Comparison of ENCODE assay signal across 13 cellular contexts in genomic region chr9:116101516-116101915, GRCh38. TPM values are rescaled to one million over a fixed set of nuclear protein-coding genes. Genes with fewer than 3 reads are reported as not detected.
DNase-seq lines count a peak whose midpoint lies in the region; ATAC-seq and TF ChIP-seq lines count a peak whose summit lies in the region.
"Had no signal": no experiment of that assay in that cellular context is flagged by ENCODE, and none has a peak within 500 bp of the region (broad histone marks: within the 10 kb centered on the region; RNA-seq: fewer than 3 reads in every experiment).

No MANE protein-coding gene starts in this region.

- intact Hi-C loops in Right ventricle myocardium inferior (cut with DNase I) = no loop called here
- intact Hi-C loops in left ventricle myocardium inferior (cut with micrococcal nuclease) = no loop called here
- intact Hi-C loops in body of pancreas (cut with DNase I) = no loop called here
- intact Hi-C loops in aorta (cut with DNase I) = no loop called here

- ATAC-seq in Right ventricle myocardium inferior = peak; percentile 65
- peak; percentile 27 for ATAC-seq in body of pancreas
- peak; percentile 68 for ATAC-seq in gastroesophageal sphincter
- peak; percentile 52 for ATAC-seq in aorta (ENCODE audit: low FRiP score)

- WGBS in body of pancreas, 2 donors = 15 to 35% methylated on average over 1 of the region's 1 CpG
- WGBS in gastroesophageal sphincter (ENCODE audit: low coverage in 1 of 2), 2 donors = 6 to 17% methylated on average over 1 of the region's 1 CpG
- WGBS in aorta, 2 donors = 44 to 69% methylated on average over 1 of the region's 1 CpG

- TF ChIP-seq CTCF in left ventricle myocardium inferior (IDR thresholded peaks at IDR 0.05; ENCODE audit: borderline replicate concordance) (no peak), body of pancreas (IDR thresholded peaks at IDR 0.05) (no peak), gastroesophageal sphincter (IDR thresholded peaks at IDR 0.05) (no peak)

- H3K4me1 ChIP-seq in left ventricle myocardium inferior = no peaks in the 10 kb centered on the region
- H3K4me1 ChIP-seq in body of pancreas = no peaks in the 10 kb centered on the region
- H3K4me1 ChIP-seq in gastroesophageal sphincter = no peaks in the 10 kb centered on the region
- no peaks in the 10 kb centered on the region for H3K4me1 ChIP-seq in aorta (ENCODE audit: control insufficient read depth in 1 of 2, insufficient read depth in 2 of 2, low read length in 2 of 2)

- DNase-seq in Right ventricle myocardium inferior (ENCODE audit: missing footprints) (no peak), left ventricle myocardium inferior (no peak), body of pancreas (no peak), aorta (no peak), dermis blood vessel endothelial cell (no peak)
- DNase-seq in activated effector memory CD4-positive, alpha-beta T cell treated with Interleukin-2 at 50 U/mL for 16 hours = no peak
- DNase-seq in activated CD4-positive, alpha-beta T cell treated with anti-CD3 and anti-CD28 coated beads, Interleukin-2, amount 50 U/mL, for 4 hours = no peak
- DNase-seq: activated effector memory CD4-positive, alpha-beta T cell treated with anti-CD3 and anti-CD28 coated beads, Interleukin-2, amount 50 U/mL, for 16 hours; NCI-H187; pancreas; WERI-Rb-1 had no signal

- no peak for TF ChIP-seq EP300 in gastroesophageal sphincter (IDR thresholded peaks at IDR 0.05)

- H3K9me3 ChIP-seq in left ventricle myocardium inferior (replicated peaks) (no peaks in the 10 kb centered on the region), body of pancreas (no peaks in the 10 kb centered on the region), gastroesophageal sphincter (no peaks in the 10 kb centered on the region), aorta (ENCODE audit: control insufficient read depth, low read length) (no peaks in the 10 kb centered on the region)
- H3K9me3 ChIP-seq: pancreas had no signal

- H3K27me3 ChIP-seq in left ventricle myocardium inferior (ENCODE audit: low read depth) = no peaks in the 10 kb centered on the region
- no peaks in the 10 kb centered on the region for H3K27me3 ChIP-seq in body of pancreas
- no peaks in the 10 kb centered on the region for H3K27me3 ChIP-seq in gastroesophageal sphincter
- H3K27me3 ChIP-seq in aorta (ENCODE audit: control insufficient read depth in 1 of 2, insufficient read depth in 2 of 2, low read length in 1 of 2) = no peaks in the 10 kb centered on the region

- TF ChIP-seq POLR2A in body of pancreas (IDR thresholded peaks at IDR 0.05) (no peak), gastroesophageal sphincter (IDR thresholded peaks at IDR 0.05) (no peak)

- H3K36me3 ChIP-seq in left ventricle myocardium inferior = no peaks in the 10 kb centered on the region
- H3K36me3 ChIP-seq in body of pancreas (replicated peaks in 1 of 2; ENCODE audit: insufficient read depth in 1 of 2, low read depth in 2 of 2) = no peaks in the 10 kb centered on the region
- no peaks in the 10 kb centered on the region for H3K36me3 ChIP-seq in gastroesophageal sphincter
- no peaks in the 10 kb centered on the region for H3K36me3 ChIP-seq in aorta (ENCODE audit: control insufficient read depth in 1 of 2, insufficient read depth in 2 of 2, low read length in 1 of 2)
- H3K36me3 ChIP-seq: pancreas, WERI-Rb-1 had no signal

- H3K4me3 ChIP-seq in left ventricle myocardium inferior (no peak overlapping the region), body of pancreas (no peak overlapping the region), gastroesophageal sphincter (no peak overlapping the region), aorta (ENCODE audit: low read length in 2 of 2) (no peak overlapping the region)
- H3K4me3 ChIP-seq: pancreas had no signal

- H3K27ac ChIP-seq in left ventricle myocardium inferior (replicated peaks) (no peak overlapping the region), body of pancreas (no peak overlapping the region), gastroesophageal sphincter (no peak overlapping the region), aorta (ENCODE audit: low read depth in 1 of 2, low read length in 2 of 2) (no peak overlapping the region)
- H3K27ac ChIP-seq: pancreas, WERI-Rb-1 had no signal

RNA-seq across cellular contexts. Expression of gene PAPPA, which starts 52.1 kb away (rescaled TPM):
- 1.1 TPM for total RNA-seq in Right ventricle myocardium inferior
- total RNA-seq in left ventricle myocardium inferior = 0.69 TPM
- 1 to 10 TPM; 1.0 to 2.0 TPM for total RNA-seq in body of pancreas
- total RNA-seq in gastroesophageal sphincter = 1 to 10 TPM; 1.9 to 5.7 (median 3.2) TPM
- 10 to 100 TPM; 13.2 to 16.6 TPM for total RNA-seq in aorta
- polyA plus RNA-seq in aorta = 1 to 10 TPM in 1 of 2 donors, under 1 TPM in 1; 0.50 to 1.3 TPM
- 0.19 and 0.34 TPM in 2 replicates for total RNA-seq in dermis blood vessel endothelial cell
- total RNA-seq: activated CD8-positive, alpha-beta memory T cell treated with anti-CD3 and anti-CD28 coated beads for 36 hours had no signal
